ENCODE assay signal across 8 cellular contexts in the genomic region with DNA sequence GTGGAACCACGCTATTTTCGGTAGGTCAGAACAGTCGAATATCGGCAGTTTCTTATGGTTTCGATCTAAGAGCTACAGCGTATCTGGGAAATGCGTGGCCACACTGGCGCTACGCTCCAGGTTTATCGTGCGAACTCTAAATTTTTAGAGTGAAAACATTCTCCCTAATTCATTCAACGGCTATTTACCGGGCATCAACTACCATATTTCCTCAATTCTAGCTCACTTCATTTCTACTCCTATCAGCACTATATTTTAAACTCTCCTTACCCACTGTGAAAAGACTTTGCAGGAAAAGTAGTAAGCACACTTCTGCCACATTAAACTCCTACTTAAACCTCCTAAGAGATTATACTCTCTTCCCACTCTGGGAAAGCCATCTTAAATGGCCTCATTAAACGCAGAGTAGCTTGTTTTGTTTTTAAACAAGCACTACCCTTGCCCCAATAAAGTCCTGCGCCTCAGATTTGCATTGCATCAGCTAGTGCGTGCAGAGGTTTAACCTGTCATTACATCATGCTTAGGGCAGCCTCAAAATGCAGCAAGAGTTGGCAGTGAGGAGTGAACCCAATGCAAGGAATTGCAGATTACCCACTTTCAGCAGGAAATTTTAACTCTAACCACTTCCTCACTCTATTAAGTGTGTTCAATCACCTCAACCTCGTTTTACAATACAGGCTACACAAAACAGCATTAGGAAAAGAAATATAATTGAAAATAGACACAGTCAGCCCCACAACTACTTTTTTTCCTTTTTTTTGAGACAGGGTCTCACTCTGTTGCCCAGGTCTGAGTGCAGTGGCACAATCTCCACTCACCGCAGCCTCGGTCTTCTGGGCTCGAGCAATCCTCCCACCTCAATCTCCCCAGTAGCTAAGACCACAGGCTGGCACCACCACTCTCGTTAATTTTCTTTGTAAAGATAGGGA. TPM values are rescaled to one million over a fixed set of nuclear protein-coding genes. Genes with fewer than 3 reads are reported as not detected.
A peak's percentile ranks its signal among the peaks of the same experiment; 100 is the strongest.
DNase-seq lines count a peak whose midpoint lies in the region; ATAC-seq and TF ChIP-seq lines count a peak whose summit lies in the region.

No MANE protein-coding gene starts in this region.

- POLR2A ChIA-PET in BJ (lab: Charles Lee), result interaction anchor here (0.6 to 0.7 kb wide), 3 partner anchors 20 to 1932 kb away, joined by 3 to 5 read pairs (median 3); no protein-coding TSS in a partner anchor

- peak overlapping the region; percentile 85 to 99 for H3K4me3 Mint-ChIP-seq in activated T-cell treated with anti-CD3 and anti-CD28 coated beads, Interleukin-2, amount 50 U/mL, for 72 hours
- H3K4me3 Mint-ChIP-seq in neural progenitor cell, result peak overlapping the region; percentile 87

- peak overlapping the region; percentile 82 for H3K4me2 ChIP-seq in neural progenitor cell

- H3K4me1 ChIP-seq in neural progenitor cell, result peaks cover 27% of the 10 kb centered on the region

- H3K36me3 Mint-ChIP-seq in activated T-cell treated with anti-CD3 and anti-CD28 coated beads, Interleukin-2, amount 50 U/mL, for 72 hours (ENCODE audit: insufficient read depth in 2 of 2), result no peaks in the 10 kb centered on the region
- H3K36me3 Mint-ChIP-seq in neural progenitor cell, result peaks cover 14% of the 10 kb centered on the region

- no peak overlapping the region for H2AFZ ChIP-seq in neural progenitor cell (replicated peaks)

- DNase-seq in BJ (ENCODE audit: low read depth) (peak; percentile 85), NCI-H82 treated with DMSO at 0.1 percent for 48 hours (lab: John Stamatoyannopoulos, UW; ENCODE audit: unreplicated experiment) (peak; percentile 61), fibroblast of peridontal ligament (ENCODE audit: extremely low read depth) (peak; percentile 91), neural progenitor cell (ENCODE audit: low spot score) (peak; percentile 62), NCI-H128 (lab: John Stamatoyannopoulos, UW; ENCODE audit: unreplicated experiment) (no peak)
- peak; percentile 72 to 78 for DNase-seq in activated T-cell treated with anti-CD3 and anti-CD28 coated beads, Interleukin-2, amount 50 U/mL, for 72 hours

- peak overlapping the region; percentile 99 for H3K27ac Mint-ChIP-seq in activated T-cell treated with anti-CD3 and anti-CD28 coated beads, Interleukin-2, amount 50 U/mL, for 72 hours
- H3K27ac Mint-ChIP-seq in neural progenitor cell, result peak overlapping the region; percentile 27

- peak; percentile 70 for ATAC-seq in GM18867 (IDR thresholded peaks at IDR 0.05; ENCODE audit: unreplicated experiment)
- peak; percentile 50 for ATAC-seq in HG03066 (IDR thresholded peaks at IDR 0.05; ENCODE audit: low read depth, unreplicated experiment)
- peak; percentile 80 to 81 for ATAC-seq in activated T-cell treated with anti-CD3 and anti-CD28 coated beads, Interleukin-2, amount 50 U/mL, for 72 hours (replicated peaks in 1 of 2)

- peaks cover 35% of the 10 kb centered on the region for H3F3A ChIP-seq in neural progenitor cell (ENCODE audit: low read depth)

- peaks cover 95% of the 10 kb centered on the region for H4K20me1 ChIP-seq in neural progenitor cell (ENCODE audit: low read depth)

- no peaks in the 10 kb centered on the region for H3K9me3 Mint-ChIP-seq in activated T-cell treated with anti-CD3 and anti-CD28 coated beads, Interleukin-2, amount 50 U/mL, for 72 hours
- H3K9me3 Mint-ChIP-seq in neural progenitor cell, result no peaks in the 10 kb centered on the region

- CTCF ChIA-PET in BJ (lab: Yijun Ruan, JAX), result interaction anchor here (0.6 to 3.4 kb wide), 7 partner anchors 10 to 264 kb away, joined by 3 to 19 read pairs (median 3); no protein-coding TSS in a partner anchor

- H3K27ac ChIP-seq in neural progenitor cell, result peak overlapping the region; percentile 3

- peaks cover 4% of the 10 kb centered on the region; the same call in 1 of the 2 replicates for H3K36me3 ChIP-seq in BJ (ENCODE audit: control insufficient read depth, insufficient read depth, low read length)
- H3K36me3 ChIP-seq in neural progenitor cell, result no peaks in the 10 kb centered on the region

- H3K27me3 ChIP-seq in BJ (ENCODE audit: control insufficient read depth, insufficient read depth, low read length) (no peaks in the 10 kb centered on the region), neural progenitor cell (no peaks in the 10 kb centered on the region)

- H3K4me1 Mint-ChIP-seq in activated T-cell treated with anti-CD3 and anti-CD28 coated beads, Interleukin-2, amount 50 U/mL, for 72 hours (ENCODE audit: low read depth), result peaks cover 65% of the 10 kb centered on the region
- H3K4me1 Mint-ChIP-seq in neural progenitor cell, result peaks cover 28% of the 10 kb centered on the region

- H3K9me3 ChIP-seq in neural progenitor cell (ENCODE audit: low read depth), result no peaks in the 10 kb centered on the region

- H3K4me3 ChIP-seq in BJ (ENCODE audit: low read depth, low read length) (peak overlapping the region; percentile 61), neural progenitor cell (peak overlapping the region; percentile 68)

- H3K79me2 ChIP-seq in neural progenitor cell (ENCODE audit: low read depth), result peaks cover 100% of the 10 kb centered on the region

- no peak overlapping the region for H3K9ac ChIP-seq in neural progenitor cell

- no peak for TF ChIP-seq CTCF in BJ (IDR thresholded peaks at IDR 0.05; ENCODE audit: insufficient read depth, low read depth, low read length)
- no peak for TF ChIP-seq CTCF in neural progenitor cell (IDR thresholded peaks at IDR 0.05)

- no peaks in the 10 kb centered on the region for H3K27me3 Mint-ChIP-seq in activated T-cell treated with anti-CD3 and anti-CD28 coated beads, Interleukin-2, amount 50 U/mL, for 72 hours (ENCODE audit: low read depth)
- H3K27me3 Mint-ChIP-seq in neural progenitor cell (ENCODE audit: insufficient read depth, low read depth), result no peaks in the 10 kb centered on the region

RNA-seq across cellular contexts. Expression of a gene that starts 18.8 kb away (rescaled TPM):
- 11.7 and 18.3 TPM in 2 replicates for polyA plus RNA-seq in BJ (2011; rRNA removed)
- polyA minus RNA-seq in BJ (2011; rRNA and poly(A)+ RNA removed), result 20.0 and 26.4 TPM in 2 replicates
- total RNA-seq in activated T-cell treated with anti-CD3 and anti-CD28 coated beads, Interleukin-2, amount 50 U/mL, for 72 hours, result 10 to 100 TPM; 28.2 to 30.4 TPM
- total RNA-seq in neural progenitor cell (ENCODE audit: low replicate concordance), result 50.0 and 73.9 TPM in 2 replicates
